19 cellular contexts compared by ENCODE assay signal in the genomic region with DNA sequence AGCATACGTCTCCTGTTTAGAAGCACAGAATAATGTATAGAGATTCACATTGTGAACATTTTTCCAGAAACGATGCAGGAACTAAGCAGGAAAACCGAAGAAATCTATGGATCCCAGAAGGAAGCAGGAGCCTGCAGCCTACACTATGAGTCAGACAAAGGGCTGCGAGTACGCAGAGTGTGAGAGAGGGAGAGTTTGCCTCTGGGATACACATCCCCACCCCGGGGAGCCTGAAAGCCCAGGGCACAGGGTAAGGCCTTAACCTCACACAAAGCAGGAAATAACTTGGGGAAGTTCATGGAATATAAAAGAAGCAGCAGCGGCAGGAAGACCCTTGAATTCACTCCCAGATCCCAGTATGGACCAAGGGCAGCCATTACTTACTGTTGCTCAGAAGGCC.
"Had no signal": no experiment of that assay in that cellular context is flagged by ENCODE, and none has a peak within 500 bp of the region (broad histone marks: within the 10 kb centered on the region; RNA-seq: fewer than 3 reads in every experiment).

No MANE protein-coding gene starts in this region.

- FAIRE-seq: colon, kidney had no signal

- H3K4me3 Mint-ChIP-seq: dendritic cell treated with granulocyte-macrophage colony-stimulating factor and Interleukin-4, amounts not matched to agents 40 ng/mL and 50 ng/mL, for 4 days; naive thymus-derived CD4-positive, alpha-beta T cell; nephron progenitor cell had no signal

- H3K9me3 Mint-ChIP-seq: nephron progenitor cell had no signal

- H3K27ac ChIP-seq: esophagus muscularis mucosa, gastroesophageal sphincter, left ventricle myocardium inferior, ovary had no signal

- H3K27me3 ChIP-seq: esophagus muscularis mucosa, gastroesophageal sphincter, ovary had no signal

- DNase-seq: cerebellar nuclear complex; kidney; left cardiac atrium; left ventricle myocardium inferior; mesendoderm; naive thymus-derived CD4-positive, alpha-beta T cell; nephron progenitor cell; nucleus accumbens; ovary; stimulated activated CD4-positive, alpha-beta T cell treated with anti-CD3 and anti-CD28 coated beads, Interleukin-2, amount 100 ng/mL, for 48 hours; stimulated activated naive CD4-positive, alpha-beta T cell treated with Interleukin-2 at 50 U/mL for 16 hours; trophoblast cell had no signal

- H3K4me3 ChIP-seq: esophagus muscularis mucosa, gastroesophageal sphincter, left ventricle myocardium inferior, lung, ovary, smooth muscle cell had no signal

- H3K27ac Mint-ChIP-seq: dendritic cell treated with granulocyte-macrophage colony-stimulating factor and Interleukin-4, amounts not matched to agents 40 ng/mL and 50 ng/mL, for 4 days; naive thymus-derived CD4-positive, alpha-beta T cell; nephron progenitor cell had no signal

- ATAC-seq: gastroesophageal sphincter; left cardiac atrium; naive thymus-derived CD4-positive, alpha-beta T cell; right cardiac atrium had no signal

- H3K36me3 ChIP-seq: esophagus muscularis mucosa, gastroesophageal sphincter, left ventricle myocardium inferior, ovary had no signal

- H3K4me2 ChIP-seq: smooth muscle cell had no signal

- H3K9me3 ChIP-seq: esophagus muscularis mucosa, gastroesophageal sphincter had no signal

- H3K27me3 Mint-ChIP-seq: dendritic cell treated with granulocyte-macrophage colony-stimulating factor and Interleukin-4, amounts not matched to agents 40 ng/mL and 50 ng/mL, for 4 days; naive thymus-derived CD4-positive, alpha-beta T cell had no signal

- H3K4me1 ChIP-seq: esophagus muscularis mucosa, gastroesophageal sphincter, left ventricle myocardium inferior had no signal

- H3K4me1 Mint-ChIP-seq: naive thymus-derived CD4-positive, alpha-beta T cell; nephron progenitor cell had no signal
